In genomic region chr10:52609601-52610240, GRCh38 we compare ENCODE assay signal across 23 cellular contexts.
"Had no signal": no experiment of that assay in that cellular context is flagged by ENCODE, and none has a peak within 500 bp of the region (broad histone marks: within the 10 kb centered on the region; RNA-seq: fewer than 3 reads in every experiment).

No MANE protein-coding gene starts in this region.

- H3K9ac ChIP-seq: parathyroid adenoma had no signal

- FAIRE-seq: islet of Langerhans had no signal

- H3K4me1 Mint-ChIP-seq: nephron had no signal

- H3K27me3 ChIP-seq: dorsolateral prefrontal cortex, heart right ventricle, right lobe of liver, transverse colon had no signal

- DNase-seq: dorsolateral prefrontal cortex; effector CD8-positive, alpha-beta T cell; heart right ventricle; hypothalamus; mammary epithelial cell; mucosa of descending colon; occipital lobe; right lobe of liver; stimulated activated CD4-positive, alpha-beta T cell treated with anti-CD3 and anti-CD28 coated beads, Interleukin-2, amount 100 ng/mL, for 24 hours; stimulated activated CD4-positive, alpha-beta T cell treated with anti-CD3 and anti-CD28 coated beads, Interleukin-4, amount 100 ng/mL, for 4 hours; stimulated activated naive CD4-positive, alpha-beta T cell; stomach; substantia nigra; transverse colon had no signal

- H3K9me3 ChIP-seq: heart right ventricle, prostate gland, right lobe of liver, stomach, thoracic aorta, transverse colon had no signal

- ATAC-seq: esophagus mucosa, heart right ventricle, left lobe of liver, mucosa of descending colon, right lobe of liver had no signal

- H3K27ac ChIP-seq: coronary artery, dorsolateral prefrontal cortex, heart right ventricle, parathyroid adenoma, prostate gland, right lobe of liver, skin epidermis, stomach, thoracic aorta, transverse colon had no signal

- H3K4me1 ChIP-seq: heart right ventricle, parathyroid adenoma, prostate gland, right lobe of liver, stomach, transverse colon had no signal

- H2AFZ ChIP-seq: parathyroid adenoma had no signal

- H3K27ac Mint-ChIP-seq: nephron had no signal

- H3K4me3 ChIP-seq: coronary artery, dorsolateral prefrontal cortex, heart right ventricle, mucosa of descending colon, prostate gland, right lobe of liver, skin epidermis, stomach, thoracic aorta, transverse colon had no signal

- H3K9me3 Mint-ChIP-seq: nephron had no signal

- H3K4me3 Mint-ChIP-seq: nephron had no signal

- H3K36me3 ChIP-seq: heart right ventricle, prostate gland, right lobe of liver, stomach, thoracic aorta, transverse colon had no signal

- H3K79me2 ChIP-seq: parathyroid adenoma had no signal
